In genomic region chr16:68843482-68844210, GRCh38 we compare ENCODE assay signal across 8 cellular contexts. TPM values are rescaled to one million over a fixed set of nuclear protein-coding genes. Genes with fewer than 3 reads are reported as not detected.
DNase-seq lines count a peak whose midpoint lies in the region; ATAC-seq, FAIRE-seq and TF ChIP-seq lines count a peak whose summit lies in the region.

TSS of gene TANGO6 (plus strand) at chr16:68843531. CDS start at chr16:68843618, 87 bp downstream.

- peak within 1 kb of the TSS; percentile 94 for H3K9ac ChIP-seq in keratinocyte (ENCODE audit: control insufficient read depth, extremely low read depth, insufficient read depth, low read length)

- no peaks in the 10 kb centered on the region for H3K9me3 ChIP-seq in keratinocyte (ENCODE audit: control insufficient read depth, low read depth, low read length)

- H2AFZ ChIP-seq in keratinocyte (ENCODE audit: control insufficient read depth, low read length), result peak within 1 kb of the TSS; percentile 98

- no peaks in the 10 kb centered on the region for H3K27me3 ChIP-seq in keratinocyte (ENCODE audit: control insufficient read depth, extremely low read depth, insufficient read depth, low read length)

- H3K4me2 ChIP-seq in keratinocyte (ENCODE audit: control insufficient read depth, extremely low read depth, insufficient read depth, low read depth, low read length), result peak within 1 kb of the TSS; percentile 95

- H3K27ac ChIP-seq in keratinocyte (ENCODE audit: control insufficient read depth, insufficient read depth, low read length), result peak within 1 kb of the TSS; percentile 73

- ATAC-seq in HG03196 (IDR thresholded peaks at IDR 0.05; ENCODE audit: unreplicated experiment), result peak; percentile 88

- H4K20me1 ChIP-seq in keratinocyte (ENCODE audit: control insufficient read depth, extremely low read depth, insufficient read depth, low read length), result no peaks in the 10 kb centered on the region

- TF ChIP-seq POLR2A in GM18951 (IDR thresholded peaks at IDR 0.05; ENCODE audit: extremely low read depth, insufficient read depth, insufficient read length), result peak; percentile 81

- H3K4me1 ChIP-seq in keratinocyte (ENCODE audit: control insufficient read depth, extremely low read depth, insufficient read depth, low read length), result peaks cover 3% of the 10 kb centered on the region

- no peak for FAIRE-seq in keratinocyte (lab: Jason Lieb, UNC)

- H3K4me3 ChIP-seq in AG09309 (ENCODE audit: control insufficient read depth, low read depth, low read length), result peak within 1 kb of the TSS; percentile 75
- peak within 1 kb of the TSS; percentile 94 to 99 (median 97) for H3K4me3 ChIP-seq in keratinocyte (ENCODE audit: control insufficient read depth in 2 of 3, extremely low read depth in 1 of 3, insufficient read depth in 2 of 3, low read depth in 1 of 3, low read length in 3 of 3)

- in situ Hi-C loops in GM18951 (cut with MboI; ENCODE audit: low sequenced_read_pairs, unreplicated experiment), result loop anchor here (25.0 kb wide), 1 partner anchor 269 kb away; the partner anchor contains the start of gene HAS3

- peaks cover 13% of the 10 kb centered on the region for H3K79me2 ChIP-seq in keratinocyte (ENCODE audit: control insufficient read depth, insufficient read depth, low read length)

- DNase-seq in AG09309 (ENCODE audit: low read depth) (no peak), NCI-H446 (lab: John Stamatoyannopoulos, UW) (peak; percentile 53 to 84), cerebellar cortex (ENCODE audit: low spot score) (peak; percentile 86), keratinocyte (ENCODE audit: low read depth, low spot score) (no peak)
- DNase-seq in activated CD4-positive, CD25-positive, alpha-beta regulatory T cell treated with anti-CD3 and anti-CD28 coated beads, Interleukin-2, amount 50 U/mL, for 16 hours (ENCODE audit: low read depth, low spot score), result peak; percentile 84
- DNase-seq in stimulated activated CD4-positive, alpha-beta T cell treated with anti-CD3 and anti-CD28 coated beads, Interleukin-15, amount 100 ng/mL, for 24 hours, result peak; percentile 95

- no peaks in the 10 kb centered on the region for H3K9me1 ChIP-seq in keratinocyte (ENCODE audit: control insufficient read depth, extremely low read depth, insufficient read depth, low read length)

- TF ChIP-seq CTCF in AG09309 (IDR thresholded peaks at IDR 0.05; ENCODE audit: control insufficient read depth, insufficient read depth, low read depth, low read length, missing control alignments), result peak; percentile 30
- peak in 2 of 3 experiments; percentile 11 to 44 for TF ChIP-seq CTCF in keratinocyte (optimal IDR thresholded peaks at IDR 0.05 in 1 of 3, IDR thresholded peaks at IDR 0.05 in 1 of 3, conservative IDR thresholded peaks at IDR 0.05 in 1 of 3; ENCODE audit: extremely low read depth in 1 of 3, insufficient read depth in 2 of 3, low read length in 3 of 3)

- no peaks in the 10 kb centered on the region for H3K36me3 ChIP-seq in keratinocyte (ENCODE audit: control insufficient read depth in 2 of 2, extremely low read depth in 1 of 2, insufficient read depth in 2 of 2, low read length in 2 of 2)

- dilution Hi-C loops in keratinocyte (cut with MboI; ENCODE audit: extremely low pct_ligation_motif_present, low sequenced_read_pairs), result no loop called here

RNA-seq across cellular contexts. Expression of gene TANGO6, which starts in this region (rescaled TPM):
- polyA plus RNA-seq in keratinocyte, result 9.4 to 13.1 TPM (median 13.0 TPM) in 3 replicates
- polyA plus RNA-seq in keratinocyte (2011; ENCODE audit: low read depth), result 6.4 TPM
- 6.5 and 9.4 TPM in 2 replicates for polyA plus RNA-seq in keratinocyte (2011; cell fraction: cytosol; rRNA removed)
- 13.4 and 14.3 TPM in 2 replicates for polyA plus RNA-seq in keratinocyte (2011; cell fraction: nucleus; rRNA removed)
- 5.4 and 11.6 TPM in 2 replicates for polyA plus RNA-seq in keratinocyte (2012; ENCODE audit: low replicate concordance)
- 51.2 to 113 TPM (median 56.7 TPM) in 3 replicates for polyA minus RNA-seq in keratinocyte
- 9.4 TPM for polyA minus RNA-seq in keratinocyte (2011; cell fraction: cytosol; rRNA and poly(A)+ RNA removed)
- 31.1 and 79.9 TPM in 2 replicates for polyA minus RNA-seq in keratinocyte (2011; cell fraction: nucleus; rRNA and poly(A)+ RNA removed)

Comparison
In these comparisons a context has a peak if more than half of its experiments do, and no peak if none do; other contexts are left out.
1. DNase-seq: peak in NCI-H446 (2 of 2), activated CD4-positive, CD25-positive, alpha-beta regulatory T cell treated with anti-CD3 and anti-CD28 coated beads, Interleukin-2, amount 50 U/mL, for 16 hours (single experiment), cerebellar cortex (single experiment) and stimulated activated CD4-positive, alpha-beta T cell treated with anti-CD3 and anti-CD28 coated beads, Interleukin-15, amount 100 ng/mL, for 24 hours (single experiment); none in AG09309 (single experiment) and keratinocyte (single experiment).